1 cellular context compared by ENCODE assay signal in the genomic region with DNA sequence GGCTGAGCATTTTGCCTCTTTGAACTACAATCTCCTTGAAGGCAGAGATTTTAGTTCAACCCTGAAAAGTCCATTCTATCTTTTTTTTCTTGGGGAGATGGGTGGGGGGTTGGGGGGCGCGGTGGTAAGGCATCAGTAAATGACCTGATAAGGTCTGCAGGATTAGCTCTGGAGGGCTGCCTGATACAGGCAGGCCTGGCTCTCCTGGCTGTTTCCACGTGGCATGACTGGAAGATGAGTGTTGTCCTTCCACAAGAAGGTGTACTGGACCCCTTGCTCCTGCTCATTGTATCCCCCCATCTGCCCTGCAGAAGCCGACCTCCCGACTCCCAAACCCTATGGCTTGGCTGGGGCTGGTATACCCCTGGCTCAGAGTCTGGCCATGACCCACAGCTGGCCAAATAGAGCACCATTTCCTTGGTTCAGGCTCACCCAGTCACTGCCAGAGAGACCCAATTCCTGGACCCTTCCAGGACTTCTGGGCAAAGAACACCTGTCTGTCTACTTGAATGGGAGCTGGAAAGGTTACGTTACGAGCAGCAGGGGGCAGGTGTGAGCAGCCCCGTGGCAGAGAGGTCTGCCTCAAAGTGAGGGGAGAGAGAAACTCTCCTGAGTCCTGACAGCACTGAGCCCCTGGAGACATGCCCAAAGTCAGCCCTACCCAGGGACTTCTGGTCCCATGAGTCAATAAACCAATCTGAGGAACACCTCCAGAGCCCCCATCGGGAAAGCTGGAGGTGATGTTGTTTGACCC.
A peak's percentile ranks its signal among the peaks of the same experiment; 100 is the strongest.
TF ChIP-seq lines count a peak whose summit lies in the region.

No MANE protein-coding gene starts in this region.

TF ChIP-seq in HEK293, 187 proteins besides CTCF, POLR2A, EP300 and RAD21 (continued from another document):
- TF ChIP-seq, protein P1, sequence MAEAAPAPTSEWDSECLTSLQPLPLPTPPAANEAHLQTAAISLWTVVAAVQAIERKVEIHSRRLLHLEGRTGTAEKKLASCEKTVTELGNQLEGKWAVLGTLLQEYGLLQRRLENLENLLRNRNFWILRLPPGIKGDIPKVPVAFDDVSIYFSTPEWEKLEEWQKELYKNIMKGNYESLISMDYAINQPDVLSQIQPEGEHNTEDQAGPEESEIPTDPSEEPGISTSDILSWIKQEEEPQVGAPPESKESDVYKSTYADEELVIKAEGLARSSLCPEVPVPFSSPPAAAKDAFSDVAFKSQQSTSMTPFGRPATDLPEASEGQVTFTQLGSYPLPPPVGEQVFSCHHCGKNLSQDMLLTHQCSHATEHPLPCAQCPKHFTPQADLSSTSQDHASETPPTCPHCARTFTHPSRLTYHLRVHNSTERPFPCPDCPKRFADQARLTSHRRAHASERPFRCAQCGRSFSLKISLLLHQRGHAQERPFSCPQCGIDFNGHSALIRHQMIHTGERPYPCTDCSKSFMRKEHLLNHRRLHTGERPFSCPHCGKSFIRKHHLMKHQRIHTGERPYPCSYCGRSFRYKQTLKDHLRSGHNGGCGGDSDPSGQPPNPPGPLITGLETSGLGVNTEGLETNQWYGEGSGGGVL (tag by site-specific recombination; IDR thresholded peaks at IDR 0.05), result no peak
- no peak for TF ChIP-seq ZNF664 (tag by site-specific recombination; IDR thresholded peaks at IDR 0.05)
- TF ChIP-seq GLIS2 (tag by site-specific recombination; IDR thresholded peaks at IDR 0.05), result no peak
- peak; percentile 99 for TF ChIP-seq ZNF239 (tag by site-specific recombination; IDR thresholded peaks at IDR 0.05)
- TF ChIP-seq ZNF76 (tag by site-specific recombination; IDR thresholded peaks at IDR 0.05; ENCODE audit: borderline replicate concordance, low read depth), result no peak
- TF ChIP-seq HOXC10 (CRISPR knock-in tag; IDR thresholded peaks at IDR 0.05), result no peak
- no peak for TF ChIP-seq ZNF560 (tag by site-specific recombination; IDR thresholded peaks at IDR 0.05; ENCODE audit: borderline replicate concordance)
- TF ChIP-seq ZSCAN23 (tag by site-specific recombination; IDR thresholded peaks at IDR 0.05), result no peak
- TF ChIP-seq ZNF423 (tag by site-specific recombination; IDR thresholded peaks at IDR 0.05), result no peak
- peak; percentile 95 for TF ChIP-seq PRDM4 (tag by site-specific recombination; IDR thresholded peaks at IDR 0.05)
- no peak for TF ChIP-seq ZNF341 (tag by site-specific recombination; IDR thresholded peaks at IDR 0.05; ENCODE audit: low read depth)
- TF ChIP-seq ZBTB48 (tag by site-specific recombination; IDR thresholded peaks at IDR 0.05), result 0 out of 2 replicates have a peak, but pooled peaks have one; percentile 17
- TF ChIP-seq ZNF157 (tag by site-specific recombination; IDR thresholded peaks at IDR 0.05), result no peak
- no peak for TF ChIP-seq ZBTB21 (tag by site-specific recombination; IDR thresholded peaks at IDR 0.05)
- TF ChIP-seq ZNF510 (tag by site-specific recombination; IDR thresholded peaks at IDR 0.05; ENCODE audit: insufficient replicate concordance), result no peak
